ENCODE assay signal across 14 cellular contexts in genomic region chrX:2521927-2522386, GRCh38.
A peak's percentile ranks its signal among the peaks of the same experiment; 100 is the strongest.
DNase-seq lines count a peak whose midpoint lies in the region; ATAC-seq and TF ChIP-seq lines count a peak whose summit lies in the region.
"Had no signal": no experiment of that assay in that cellular context is flagged by ENCODE, and none has a peak within 500 bp of the region (broad histone marks: within the 10 kb centered on the region; RNA-seq: fewer than 3 reads in every experiment).

No MANE protein-coding gene starts in this region.

- ATAC-seq in GM19455 (IDR thresholded peaks at IDR 0.05; ENCODE audit: unreplicated experiment), result peak; percentile 38
- peak; percentile 2 for ATAC-seq in HG02884 (IDR thresholded peaks at IDR 0.05; ENCODE audit: unreplicated experiment)
- ATAC-seq: activated CD8-positive, alpha-beta T cell treated with anti-CD3 and anti-CD28 coated beads for 36 hours had no signal

- TF ChIP-seq CTCF in GM13977 (IDR thresholded peaks at IDR 0.05; ENCODE audit: extremely low read depth, insufficient read depth, missing control alignments), result no peak

- DNase-seq in GM13977 (ENCODE audit: low spot score), result peak; percentile 66
- peak; percentile 67 for DNase-seq in MV-4-11 (lab: John Stamatoyannopoulos, UW)
- no peak for DNase-seq in glomerular visceral epithelial cell (ENCODE audit: extremely low spot score)
- no peak for DNase-seq in NCI-H524 (lab: John Stamatoyannopoulos, UW)
- DNase-seq in effector CD4-positive, alpha-beta T cell, result no peak
- DNase-seq in hypothalamus (lab: John Stamatoyannopoulos, UW), result no peak
- DNase-seq: activated CD8-positive, alpha-beta T cell treated with anti-CD3 and anti-CD28 coated beads for 36 hours; AML-193; GDM1; kidney; naive thymus-derived CD4-positive, alpha-beta T cell; NCI-H1417 had no signal

- in situ Hi-C loops in GM13977 (cut with MboI; ENCODE audit: low pct_unique_long_range_greater_than_20kb, low sequenced_read_pairs, unreplicated experiment), result no loop called here

Comparison
In these comparisons a context has a peak if more than half of its experiments do, and no peak if none do; other contexts are left out.
1. DNase-seq: peak in GM13977 (single experiment) and MV-4-11 (single experiment); none in glomerular visceral epithelial cell (single experiment), NCI-H524 (0 of 2), effector CD4-positive, alpha-beta T cell (single experiment) and hypothalamus (0 of 51).